In the genomic region with DNA sequence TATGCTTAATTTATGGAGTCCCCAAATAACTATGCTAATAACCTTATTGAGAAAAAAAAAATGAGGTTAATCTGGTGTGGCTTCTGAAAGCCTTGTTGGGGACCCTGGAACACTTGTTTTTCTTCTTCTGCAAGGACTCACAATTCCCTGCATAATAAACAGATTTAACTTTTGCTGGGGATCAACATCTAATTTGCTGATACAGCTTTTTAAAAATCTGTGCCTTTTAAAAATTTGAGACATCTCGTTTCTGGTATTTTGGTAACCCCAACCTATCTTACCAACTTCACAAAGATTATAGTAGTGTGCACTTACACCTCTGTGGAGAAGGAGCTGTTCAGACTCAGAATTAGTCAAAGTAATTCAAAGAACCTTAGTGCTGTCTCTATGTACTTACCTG, we compare ENCODE assay signal across 32 cellular contexts.
"Had no signal": no experiment of that assay in that cellular context is flagged by ENCODE, and none has a peak within 500 bp of the region (broad histone marks: within the 10 kb centered on the region; RNA-seq: fewer than 3 reads in every experiment).

No MANE protein-coding gene starts in this region.

- H3K27me3 Mint-ChIP-seq: activated CD4-positive, alpha-beta T cell treated with anti-CD3 and anti-CD28 coated beads for 36 hours; activated CD4-positive, alpha-beta T cell treated with anti-CD3 and anti-CD28 coated beads, Interleukin-2, amount 10 ng/mL, durations not matched to agents 7 days and 5 days; activated CD8-positive, alpha-beta T cell treated with anti-CD3 and anti-CD28 coated beads for 36 hours; activated naive CD8-positive, alpha-beta T cell; activated T-helper 17 cell treated with anti-CD3 and anti-CD28 coated beads, Interleukin-2, amount 50 U/mL, for 72 hours; brain had no signal

- H3K27me3 ChIP-seq: breast epithelium, cardiac muscle cell, colonic mucosa, esophagus squamous epithelium, gastroesophageal sphincter, heart right ventricle had no signal

- H3K9me3 ChIP-seq: breast epithelium, colonic mucosa, esophagus squamous epithelium, gastroesophageal sphincter, heart right ventricle had no signal

- H3K4me3 Mint-ChIP-seq: activated CD4-positive, alpha-beta T cell treated with anti-CD3 and anti-CD28 coated beads for 36 hours; activated CD4-positive, alpha-beta T cell treated with anti-CD3 and anti-CD28 coated beads, Interleukin-2, amount 10 ng/mL, durations not matched to agents 7 days and 5 days; activated CD8-positive, alpha-beta T cell treated with anti-CD3 and anti-CD28 coated beads for 36 hours; activated naive CD8-positive, alpha-beta T cell; activated T-cell treated with anti-CD3 and anti-CD28 coated beads, Interleukin-2, amount 50 U/mL, for 4 hours; activated T-helper 17 cell treated with anti-CD3 and anti-CD28 coated beads, Interleukin-2, amount 50 U/mL, for 72 hours; brain had no signal

- ATAC-seq: activated CD4-positive, alpha-beta T cell treated with anti-CD3 and anti-CD28 coated beads for 36 hours; activated CD8-positive, alpha-beta T cell treated with anti-CD3 and anti-CD28 coated beads for 36 hours; activated T-cell treated with anti-CD3 and anti-CD28 coated beads, Interleukin-2, amount 50 U/mL, for 4 hours; activated T-helper 17 cell treated with anti-CD3 and anti-CD28 coated beads, Interleukin-2, amount 50 U/mL, for 72 hours; gastroesophageal sphincter; heart right ventricle had no signal

- H3K4me3 ChIP-seq: breast epithelium, cardiac muscle cell, colonic mucosa, esophagus squamous epithelium, gastroesophageal sphincter, heart right ventricle had no signal

- H3K27ac Mint-ChIP-seq: activated CD4-positive, alpha-beta T cell treated with anti-CD3 and anti-CD28 coated beads for 36 hours; activated CD4-positive, alpha-beta T cell treated with anti-CD3 and anti-CD28 coated beads, Interleukin-2, amount 10 ng/mL, durations not matched to agents 7 days and 5 days; activated CD8-positive, alpha-beta T cell treated with anti-CD3 and anti-CD28 coated beads for 36 hours; activated naive CD8-positive, alpha-beta T cell; activated T-helper 17 cell treated with anti-CD3 and anti-CD28 coated beads, Interleukin-2, amount 50 U/mL, for 72 hours; brain had no signal

- DNase-seq: activated CD4-positive, alpha-beta T cell treated with anti-CD3 and anti-CD28 coated beads for 36 hours; activated CD4-positive, alpha-beta T cell treated with anti-CD3 and anti-CD28 coated beads, Interleukin-2, amount 10 ng/mL, durations not matched to agents 7 days and 5 days; activated CD4-positive, alpha-beta T cell treated with anti-CD3 and anti-CD28 coated beads, Interleukin-2, amount 50 U/mL, for 48 hours; activated CD4-positive, CD25-positive, alpha-beta regulatory T cell; activated CD4-positive, CD25-positive, alpha-beta regulatory T cell treated with anti-CD3 and anti-CD28 coated beads, Interleukin-2, amount 50 U/mL, for 72 hours; activated CD8-positive, alpha-beta memory T cell treated with anti-CD3 and anti-CD28 coated beads for 24 hours; activated CD8-positive, alpha-beta T cell treated with anti-CD3 and anti-CD28 coated beads for 36 hours; activated effector memory CD4-positive, alpha-beta T cell treated with Interleukin-2 at 50 U/mL for 16 hours; activated gamma-delta T cell treated with Interleukin-2 at 50 U/mL for 16 hours; activated naive CD4-positive, alpha-beta T cell treated with anti-CD3 and anti-CD28 coated beads, Interleukin-2, amount 50 U/mL, for 16 hours; activated naive CD4-positive, alpha-beta T cell treated with Interleukin-2 at 50 U/mL for 16 hours; activated T-cell treated with anti-CD3 and anti-CD28 coated beads, Interleukin-2, amount 50 U/mL, for 4 hours; amygdala; aorta; central memory CD4-positive, alpha-beta T cell; cerebellar nuclear complex; colonic mucosa; effector CD8-positive, alpha-beta T cell; esophagus squamous epithelium; foreskin melanocyte; heart right ventricle; T-helper 1 cell; T-helper 2 cell had no signal

- FAIRE-seq: endometrium, endothelial cell of umbilical vein had no signal

- H3K36me3 ChIP-seq: breast epithelium, colonic mucosa, esophagus squamous epithelium, gastroesophageal sphincter had no signal

- H3K4me1 ChIP-seq: breast epithelium, colonic mucosa, esophagus squamous epithelium, gastroesophageal sphincter, heart right ventricle had no signal

- H3K27ac ChIP-seq: breast epithelium, cardiac muscle cell, colonic mucosa, epithelial cell of prostate, esophagus squamous epithelium, gastroesophageal sphincter, heart right ventricle had no signal

- H3K4me1 Mint-ChIP-seq: activated CD4-positive, alpha-beta T cell treated with anti-CD3 and anti-CD28 coated beads for 36 hours; activated CD4-positive, alpha-beta T cell treated with anti-CD3 and anti-CD28 coated beads, Interleukin-2, amount 10 ng/mL, durations not matched to agents 7 days and 5 days; activated T-helper 17 cell treated with anti-CD3 and anti-CD28 coated beads, Interleukin-2, amount 50 U/mL, for 72 hours had no signal

- H3K9me3 Mint-ChIP-seq: activated CD4-positive, alpha-beta T cell treated with anti-CD3 and anti-CD28 coated beads, Interleukin-2, amount 10 ng/mL, durations not matched to agents 7 days and 5 days; activated CD8-positive, alpha-beta T cell treated with anti-CD3 and anti-CD28 coated beads for 36 hours; activated T-cell treated with anti-CD3 and anti-CD28 coated beads, Interleukin-2, amount 50 U/mL, for 4 hours; activated T-helper 17 cell treated with anti-CD3 and anti-CD28 coated beads, Interleukin-2, amount 50 U/mL, for 72 hours; brain had no signal
